10 cellular contexts compared by ENCODE assay signal in the genomic region with DNA sequence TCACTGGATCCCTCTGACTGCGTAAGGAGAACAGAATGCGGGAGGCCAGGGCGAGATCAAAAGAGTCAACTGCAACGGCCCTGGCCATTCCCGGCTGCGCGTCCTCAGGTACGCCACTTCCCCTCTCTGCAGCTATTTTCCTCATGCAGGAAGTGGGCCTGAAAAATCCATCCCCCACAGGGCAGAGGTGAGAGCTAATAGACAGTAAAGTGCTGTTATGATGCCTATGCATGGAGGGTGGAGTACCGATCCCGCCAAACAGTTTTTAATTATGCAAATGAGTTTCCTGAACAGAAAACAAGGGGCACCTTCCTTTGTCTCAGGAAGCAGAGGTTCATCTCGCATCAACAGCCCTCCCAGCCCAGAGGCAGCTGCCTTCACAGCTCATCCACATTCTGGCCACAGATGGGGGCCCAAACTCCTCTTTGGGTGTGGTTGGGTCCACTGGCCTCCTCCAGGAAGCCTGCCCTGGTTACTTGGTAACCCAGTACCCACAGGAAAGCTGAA. TPM values are rescaled to one million over a fixed set of nuclear protein-coding genes. Genes with fewer than 3 reads are reported as not detected.
DNase-seq lines count a peak whose midpoint lies in the region; ATAC-seq, FAIRE-seq and TF ChIP-seq lines count a peak whose summit lies in the region.
"Had no signal": no experiment of that assay in that cellular context is flagged by ENCODE, and none has a peak within 500 bp of the region (broad histone marks: within the 10 kb centered on the region; RNA-seq: fewer than 3 reads in every experiment).

No MANE protein-coding gene starts in this region.

- TF ChIP-seq POLR2A in GM12891 (IDR thresholded peaks at IDR 0.05; ENCODE audit: low read depth, low read length) (no peak), erythroblast (IDR thresholded peaks at IDR 0.05; ENCODE audit: low read length) (no peak)

- FAIRE-seq in GM12891 (lab: Jason Lieb, UNC): peak; percentile 65

- ATAC-seq in GM21723 (IDR thresholded peaks at IDR 0.05; ENCODE audit: unreplicated experiment) (peak; percentile 36), HG03045 (IDR thresholded peaks at IDR 0.05; ENCODE audit: unreplicated experiment) (no peak), GM19455 (IDR thresholded peaks at IDR 0.05; ENCODE audit: unreplicated experiment) (no peak)
- peak; percentile 46 for ATAC-seq in naive thymus-derived CD4-positive, alpha-beta T cell
- ATAC-seq: left lobe of liver had no signal

- H3K36me3 Mint-ChIP-seq in naive thymus-derived CD4-positive, alpha-beta T cell: peaks cover 0 to 45% (median 0%) of the 10 kb centered on the region in 5 donors

- no peaks in the 10 kb centered on the region for H3K9me3 ChIP-seq in naive thymus-derived CD4-positive, alpha-beta T cell (ENCODE audit: control insufficient read depth in 2 of 3, low read length in 3 of 3)

- peak overlapping the region; percentile 5 to 87 (median 83) for H3K27ac Mint-ChIP-seq in naive thymus-derived CD4-positive, alpha-beta T cell

- H3K4me1 ChIP-seq in naive thymus-derived CD4-positive, alpha-beta T cell (ENCODE audit: control insufficient read depth in 2 of 2, insufficient read depth in 2 of 2, low read length in 2 of 2): peaks cover 84 to 93% of the 10 kb centered on the region in 2 donors

- DNase-seq in GM12891 (ENCODE audit: insufficient read length, low spot score) (peak; percentile 32), erythroblast (lab: John Stamatoyannopoulos, UW) (no peak), NCI-H510A treated with DMSO at 0.1 percent for 48 hours (lab: John Stamatoyannopoulos, UW) (no peak)
- peak; percentile 18 for DNase-seq in activated CD4-positive, alpha-beta T cell treated with anti-CD3 and anti-CD28 coated beads, Interleukin-2, amount 50 U/mL, for 1 hour
- peak in 5 of 9 donors; percentile 13 to 39 (median 28) for DNase-seq in naive thymus-derived CD4-positive, alpha-beta T cell
- DNase-seq: NCI-H446 treated with DMSO at 0.1 percent for 48 hours had no signal

- peak overlapping the region; percentile 24 for H3K4me3 ChIP-seq in naive thymus-derived CD4-positive, alpha-beta T cell (ENCODE audit: low read length)

- intact Hi-C loops in naive thymus-derived CD4-positive, alpha-beta T cell (cut with micrococcal nuclease): no loop called here

- H3K36me3 ChIP-seq in naive thymus-derived CD4-positive, alpha-beta T cell (ENCODE audit: control insufficient read depth in 2 of 3, insufficient read depth in 3 of 3, low read length in 3 of 3): no peaks in the 10 kb centered on the region

- peaks cover 47 to 83% (median 73%) of the 10 kb centered on the region in 7 donors for H3K4me1 Mint-ChIP-seq in naive thymus-derived CD4-positive, alpha-beta T cell

- H3K27me3 ChIP-seq in naive thymus-derived CD4-positive, alpha-beta T cell (ENCODE audit: control insufficient read depth in 2 of 2, insufficient read depth in 2 of 2, low read length in 2 of 2): no peaks in the 10 kb centered on the region

- peak overlapping the region; percentile 46 to 73 (median 62) for H3K4me3 Mint-ChIP-seq in naive thymus-derived CD4-positive, alpha-beta T cell

- POLR2A ChIA-PET in naive thymus-derived CD4-positive, alpha-beta T cell (lab: Charles Lee): interaction anchor here (0.9 to 2.7 kb wide), 3 partner anchors 9 to 19 kb away, joined by 3 to 10 read pairs (median 3); partner anchors contain the start of gene PREX1

- CTCF ChIA-PET in naive thymus-derived CD4-positive, alpha-beta T cell (lab: Charles Lee): interaction anchor here (1.1 kb wide), 1 partner anchor 159 kb away, joined by 4 read pairs; no protein-coding TSS in a partner anchor

- H3K27ac ChIP-seq in naive thymus-derived CD4-positive, alpha-beta T cell (ENCODE audit: low read depth, low read length): peak overlapping the region; percentile 42

- H3K9me3 Mint-ChIP-seq in naive thymus-derived CD4-positive, alpha-beta T cell: no peaks in the 10 kb centered on the region

- H3K27me3 Mint-ChIP-seq in naive thymus-derived CD4-positive, alpha-beta T cell: no peaks in the 10 kb centered on the region

TF ChIP-seq in GM12891, 5 proteins besides CTCF, POLR2A, EP300 and RAD21:
- TF ChIP-seq POU2F2 (IDR thresholded peaks at IDR 0.05; ENCODE audit: low read depth, low read length): peak; percentile 93
- TF ChIP-seq PAX5 (IDR thresholded peaks at IDR 0.05; ENCODE audit: insufficient read depth, low read length, severe bottlenecking): no peak
- no peak for TF ChIP-seq POLR2AphosphoS5 (IDR thresholded peaks at IDR 0.05; ENCODE audit: low read depth, low read length)
- peak; percentile 73 for TF ChIP-seq SPI1 (IDR thresholded peaks at IDR 0.05; ENCODE audit: low read depth, low read length)
- no peak for TF ChIP-seq TAF1 (IDR thresholded peaks at IDR 0.05; ENCODE audit: low read depth, low read length)
TF ChIP-seq in GM12891: peak in this region for 2.

RNA-seq across cellular contexts. Expression of gene PREX1, which starts 9.3 kb away (rescaled TPM):
- polyA plus RNA-seq in GM12891 (2012; ENCODE audit: low read depth, missing spikeins): 54.9 TPM
- 100 to 1,000 TPM in 2 of 5 experiments, 10 to 100 TPM in 3; 42.0 to 143 (median 53.8) TPM for total RNA-seq in naive thymus-derived CD4-positive, alpha-beta T cell
- 1 to 10 TPM; 2.9 to 6.2 TPM for polyA plus RNA-seq in naive thymus-derived CD4-positive, alpha-beta T cell

Comparison
In these comparisons a context has a peak if more than half of its experiments do, and no peak if none do; other contexts are left out.
1. DNase-seq: peak in GM12891 (single experiment), activated CD4-positive, alpha-beta T cell treated with anti-CD3 and anti-CD28 coated beads, Interleukin-2, amount 50 U/mL, for 1 hour (single experiment) and naive thymus-derived CD4-positive, alpha-beta T cell (5 of 9); none in erythroblast (0 of 2) and NCI-H510A treated with DMSO at 0.1 percent for 48 hours (single experiment).
2. ATAC-seq: peak in GM21723 (single experiment) and naive thymus-derived CD4-positive, alpha-beta T cell (single experiment); none in HG03045 (single experiment) and GM19455 (single experiment).